In the genomic region with DNA sequence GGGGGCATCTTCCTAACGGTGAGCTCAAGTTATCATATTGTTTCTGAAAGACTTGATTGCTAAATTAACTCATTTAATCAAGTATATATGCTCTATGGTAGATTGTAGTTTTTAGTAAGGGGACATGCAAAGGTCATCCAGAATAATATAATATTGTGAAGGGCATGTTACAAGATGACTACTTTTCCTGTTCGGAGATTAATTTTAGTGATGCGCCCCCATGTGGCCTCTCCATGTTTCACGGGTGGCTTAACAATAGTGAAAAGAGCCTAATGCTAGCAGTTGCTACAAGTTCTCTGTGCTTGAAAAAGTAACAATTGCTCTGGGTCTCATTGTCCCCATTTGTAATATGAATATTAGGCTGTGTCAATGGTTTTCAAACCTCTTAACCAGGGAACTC, we compare ENCODE assay signal across 9 cellular contexts. TPM values are rescaled to one million over a fixed set of nuclear protein-coding genes. Genes with fewer than 3 reads are reported as not detected.
DNase-seq lines count a peak whose midpoint lies in the region; ATAC-seq and TF ChIP-seq lines count a peak whose summit lies in the region.
"Had no signal": no experiment of that assay in that cellular context is flagged by ENCODE, and none has a peak within 500 bp of the region (broad histone marks: within the 10 kb centered on the region; RNA-seq: fewer than 3 reads in every experiment).

No MANE protein-coding gene starts in this region.

- H3K18ac ChIP-seq in mesendoderm (ENCODE audit: low read length), result no peak overlapping the region

- peak; percentile 12 for DNase-seq in EL
- DNase-seq in T-helper 9 cell, result peak; percentile 16
- DNase-seq in breast epithelium (ENCODE audit: low spot score in 2 of 2), result no peak
- DNase-seq in mesendoderm, result peak; percentile 23
- DNase-seq in upper lobe of left lung, result no peak
- DNase-seq in mucosa of gallbladder (ENCODE audit: low spot score), result no peak

- H3K9me3 ChIP-seq in breast epithelium (no peaks in the 10 kb centered on the region), upper lobe of left lung (no peaks in the 10 kb centered on the region)

- no peak overlapping the region for H3K4ac ChIP-seq in mesendoderm (ENCODE audit: low read depth, low read length)

- no peak overlapping the region for H2AK5ac ChIP-seq in mesendoderm (ENCODE audit: low read length)

- no peak for TF ChIP-seq EP300 in upper lobe of left lung (IDR thresholded peaks at IDR 0.05)

- intact Hi-C loops in breast epithelium (cut with DNase I; ENCODE audit: low total_unique reads), result no loop called here

- peak in 2 of 3 donors; percentile 14 to 23 for TF ChIP-seq CTCF in breast epithelium (IDR thresholded peaks at IDR 0.05)
- peak in 5 of 6 experiments; percentile 25 to 46 (median 41) for TF ChIP-seq CTCF in upper lobe of left lung (IDR thresholded peaks at IDR 0.05)

- WGBS in mesendoderm (ENCODE audit: extremely low coverage, insufficient coverage, low lambda C conversion rate), result no CpG with 5 or more reads among the region's 4 CpGs
- 35 to 52% methylated on average over 4 of the region's 4 CpGs for WGBS in upper lobe of left lung, 2 donors

- H2BK5ac ChIP-seq in mesendoderm (ENCODE audit: low read length), result no peak overlapping the region

- no peak overlapping the region for H3K27ac ChIP-seq in breast epithelium
- H3K27ac ChIP-seq in mesendoderm (ENCODE audit: low read depth, low read length), result no peak overlapping the region
- H3K27ac ChIP-seq in upper lobe of left lung, result no peak overlapping the region

- no peak overlapping the region for H2BK15ac ChIP-seq in mesendoderm (replicated peaks; ENCODE audit: low read depth)

- H3K79me2 ChIP-seq in mesendoderm (ENCODE audit: control insufficient read depth, insufficient read depth, low read length), result no peaks in the 10 kb centered on the region

- ATAC-seq in HG02852 (IDR thresholded peaks at IDR 0.05; ENCODE audit: unreplicated experiment) (peak; percentile 68), upper lobe of left lung (ENCODE audit: low FRiP score in 2 of 2) (no peak), GM19328 (IDR thresholded peaks at IDR 0.05; ENCODE audit: unreplicated experiment) (no peak)

- no peak overlapping the region for H4K8ac ChIP-seq in mesendoderm (ENCODE audit: low read depth, low read length)

- no peak overlapping the region for H3K4me3 ChIP-seq in breast epithelium
- H3K4me3 ChIP-seq in mesendoderm (ENCODE audit: low read length), result no peak overlapping the region
- no peak overlapping the region for H3K4me3 ChIP-seq in upper lobe of left lung

- TF ChIP-seq POLR2A in breast epithelium (IDR thresholded peaks at IDR 0.05) (no peak), upper lobe of left lung (IDR thresholded peaks at IDR 0.05) (no peak)

- H2BK120ac ChIP-seq in mesendoderm (ENCODE audit: low read depth, low read length), result no peak overlapping the region

- H3K9ac ChIP-seq in mesendoderm (ENCODE audit: low read length), result no peak overlapping the region

- H3K27me3 ChIP-seq in breast epithelium (peaks cover 0 to 41% of the 10 kb centered on the region in 2 donors), mesendoderm (ENCODE audit: insufficient read depth, low read length, poor library complexity) (no peaks in the 10 kb centered on the region), upper lobe of left lung (no peaks in the 10 kb centered on the region)

- H3K36me3 ChIP-seq in breast epithelium (no peaks in the 10 kb centered on the region), mesendoderm (ENCODE audit: control insufficient read depth, insufficient read depth, low read length) (no peaks in the 10 kb centered on the region), upper lobe of left lung (no peaks in the 10 kb centered on the region)

- H4K5ac ChIP-seq in mesendoderm (ENCODE audit: low read length), result no peak overlapping the region

- H3K4me1 ChIP-seq in breast epithelium, result no peaks in the 10 kb centered on the region
- H3K4me1 ChIP-seq in mesendoderm (ENCODE audit: control insufficient read depth, low read depth, low read length), result peaks cover 2% of the 10 kb centered on the region
- H3K4me1 ChIP-seq in upper lobe of left lung, result no peaks in the 10 kb centered on the region

- no peak overlapping the region for H3K23ac ChIP-seq in mesendoderm (ENCODE audit: low read length)

- H3K4me2 ChIP-seq in mesendoderm (ENCODE audit: low read length), result no peak overlapping the region

- H3K79me1 ChIP-seq in mesendoderm (ENCODE audit: low read length), result no peaks in the 10 kb centered on the region

- no peak overlapping the region for H3K56ac ChIP-seq in mesendoderm (ENCODE audit: low read length)

RNA-seq across cellular contexts. Expression of gene SMPX, which starts 12.2 kb away (rescaled TPM):
- 1 to 10 TPM in 1 of 3 donors, not detected in 2; 1.0 TPM for total RNA-seq in breast epithelium
- polyA plus RNA-seq in mesendoderm (2013, experiment 1 of 2), result not detected
- 0.06 TPM for polyA plus RNA-seq in mesendoderm (2013, experiment 2 of 2)
- total RNA-seq in upper lobe of left lung, result 1 to 10 TPM in 1 of 6 donors, not detected in 5; 2.4 TPM
- 1.5 TPM for total RNA-seq in mucosa of gallbladder
- total RNA-seq: T-helper 1 cell treated with Interleukin-12 subunit alpha and Interleukin-12 subunit beta and Interleukin-4 antibody, amounts not matched to agents 30 ng/mL and 1 ng/mL, for 36 hours had no signal

Comparison
In these comparisons a context has a peak if more than half of its experiments do, and no peak if none do; other contexts are left out.
1. DNase-seq: peak in EL (single experiment), T-helper 9 cell (single experiment) and mesendoderm (single experiment); none in breast epithelium (0 of 2), upper lobe of left lung (0 of 2) and mucosa of gallbladder (single experiment).